In genomic region chr3:18223591-18224338, GRCh38 we compare ENCODE assay signal across 8 cellular contexts.
DNase-seq lines count a peak whose midpoint lies in the region; ATAC-seq, FAIRE-seq and TF ChIP-seq lines count a peak whose summit lies in the region.

No MANE protein-coding gene starts in this region.

- H3K9me3 ChIP-seq in OCI-LY1 (ENCODE audit: low read length) (no peaks in the 10 kb centered on the region), kidney (ENCODE audit: control insufficient read depth in 1 of 2, low read length in 2 of 2) (no peaks in the 10 kb centered on the region)

- peaks cover 30% of the 10 kb centered on the region for H3K4me1 ChIP-seq in OCI-LY1 (ENCODE audit: insufficient read depth, low read length, severe bottlenecking)
- no peaks in the 10 kb centered on the region for H3K4me1 ChIP-seq in kidney (ENCODE audit: control insufficient read depth in 1 of 2, insufficient read depth in 1 of 2, low read depth in 1 of 2, low read length in 2 of 2)

- FAIRE-seq in kidney (lab: Jason Lieb, UNC) = no peak

- ATAC-seq in HG02981 (IDR thresholded peaks at IDR 0.05; ENCODE audit: unreplicated experiment) = peak; percentile 99

- H3K9ac ChIP-seq in OCI-LY1 (ENCODE audit: low read length) (no peak overlapping the region), kidney (ENCODE audit: low read length in 2 of 2) (no peak overlapping the region)

- intact Hi-C loops in kidney (cut with DNase I) = no loop called here

- TF ChIP-seq CTCF in OCI-LY1 (IDR thresholded peaks at IDR 0.05; ENCODE audit: low read length) (no peak), kidney (IDR thresholded peaks at IDR 0.05; ENCODE audit: borderline replicate concordance, extremely low read depth, insufficient read depth) (no peak)

- no peaks in the 10 kb centered on the region for H3K36me3 ChIP-seq in OCI-LY1 (ENCODE audit: insufficient read depth, low read length)
- H3K36me3 ChIP-seq in kidney (ENCODE audit: control insufficient read depth in 1 of 2, insufficient read depth in 2 of 2, low read length in 2 of 2) = no peaks in the 10 kb centered on the region

- H3K4me2 ChIP-seq in OCI-LY1 (ENCODE audit: low read length) = peak overlapping the region; percentile 49

- no peaks in the 10 kb centered on the region for H3K27me3 ChIP-seq in OCI-LY1 (ENCODE audit: insufficient read depth, low read length)

- no peaks in the 10 kb centered on the region for H3F3A ChIP-seq in OCI-LY1 (ENCODE audit: insufficient read depth, low read length)

- no peak overlapping the region for H2AFZ ChIP-seq in OCI-LY1 (ENCODE audit: low read length)

- H4K20me1 ChIP-seq in OCI-LY1 (ENCODE audit: insufficient read depth, low read length) = no peaks in the 10 kb centered on the region

- H3K27ac ChIP-seq in OCI-LY1 (ENCODE audit: low read depth, low read length, poor library complexity, severe bottlenecking) = peak overlapping the region; percentile 43
- H3K27ac ChIP-seq in kidney (ENCODE audit: low read depth in 2 of 2, low read length in 2 of 2) = no peak overlapping the region

- no peaks in the 10 kb centered on the region for H3K79me2 ChIP-seq in OCI-LY1 (ENCODE audit: insufficient read depth, low read length)

- H3K4me3 ChIP-seq in OCI-LY1 (ENCODE audit: low read depth, low read length, poor library complexity, severe bottlenecking) (peak overlapping the region; percentile 7), kidney (ENCODE audit: low read length in 2 of 2) (no peak overlapping the region)

- H3K9me2 ChIP-seq in OCI-LY1 (ENCODE audit: low read depth, low read length) = no peaks in the 10 kb centered on the region

- DNase-seq in stimulated activated CD8-positive, alpha-beta memory T cell treated with anti-CD3 and anti-CD28 coated beads, Interleukin-12 subunit alpha, Interleukin-12 subunit beta, amount 100 ng/mL, for 4 hours (ENCODE audit: low read depth) = peak; percentile 1
- DNase-seq in stimulated activated CD8-positive, alpha-beta memory T cell treated with anti-CD3 and anti-CD28 coated beads, Interleukin-4, amount 100 ng/mL, for 48 hours = no peak
- no peak for DNase-seq in kidney
- DNase-seq in LoVo (ENCODE audit: low spot score) = no peak
- DNase-seq in activated CD4-positive, alpha-beta T cell treated with anti-CD3 and anti-CD28 coated beads, Interleukin-2, amount 50 U/mL, for 1 hour = no peak
- DNase-seq in superior temporal gyrus (ENCODE audit: extremely low spot score) = no peak
